In the genomic region with DNA sequence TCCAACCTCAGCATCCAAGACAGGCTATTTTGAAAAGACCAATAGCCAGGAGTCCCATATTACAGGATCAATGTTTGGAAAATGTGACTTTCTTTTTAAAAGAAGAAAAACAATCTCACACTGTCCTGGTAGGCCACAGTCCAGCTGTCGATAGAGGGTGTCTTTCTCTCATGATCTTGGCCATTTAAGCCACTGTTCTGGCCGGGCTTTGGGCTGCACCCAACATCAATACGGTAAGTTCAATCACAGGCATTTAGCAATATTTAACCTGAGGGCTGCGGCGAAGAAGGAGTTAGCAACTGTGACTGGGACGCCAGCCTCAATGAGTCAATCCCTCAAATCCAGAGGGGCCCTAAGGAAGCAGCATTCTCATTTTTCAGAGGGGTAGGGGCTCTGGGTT, we compare ENCODE assay signal across 34 cellular contexts.
"Had no signal": no experiment of that assay in that cellular context is flagged by ENCODE, and none has a peak within 500 bp of the region (broad histone marks: within the 10 kb centered on the region; RNA-seq: fewer than 3 reads in every experiment).

No MANE protein-coding gene starts in this region.

- H3K4me1 ChIP-seq: adrenal gland, body of pancreas, breast epithelium had no signal

- H3K9me3 ChIP-seq: adrenal gland, body of pancreas, breast epithelium had no signal

- FAIRE-seq: astrocyte, TTC549 had no signal

- H3K4me3 ChIP-seq: adrenal gland, body of pancreas, breast epithelium had no signal

- H3K36me3 ChIP-seq: adrenal gland, brain microvascular endothelial cell, breast epithelium had no signal

- H3K27me3 ChIP-seq: adrenal gland, body of pancreas, brain microvascular endothelial cell, breast epithelium had no signal

- DNase-seq: activated B cell treated with CpG ODN at 0.5 μM for 24 hours; activated CD4-positive, alpha-beta memory T cell treated with anti-CD3 and anti-CD28 coated beads for 36 hours; activated CD4-positive, alpha-beta T cell treated with anti-CD3 and anti-CD28 coated beads for 4 hours; activated CD4-positive, alpha-beta T cell treated with anti-CD3 and anti-CD28 coated beads, Interleukin-2, amount 10 ng/mL, durations not matched to agents 24 days and 14 days; activated CD4-positive, alpha-beta T cell treated with anti-CD3 and anti-CD28 coated beads, Interleukin-2, amount 50 U/mL, for 1 hour; activated CD4-positive, alpha-beta T cell treated with anti-CD3 and anti-CD28 coated beads, Interleukin-2, amount 50 U/mL, for 4 hours; activated CD4-positive, CD25-positive, alpha-beta regulatory T cell treated with anti-CD3 and anti-CD28 coated beads, Interleukin-2, amount 50 U/mL, for 72 hours; activated CD8-positive, alpha-beta memory T cell treated with anti-CD3 and anti-CD28 coated beads, Interleukin-2, amount 50 U/mL, for 4 hours; activated CD8-positive, alpha-beta T cell treated with anti-CD3 and anti-CD28 coated beads for 36 hours; activated effector memory CD4-positive, alpha-beta T cell treated with anti-CD3 and anti-CD28 coated beads, Interleukin-2, amount 50 U/mL, for 16 hours; activated gamma-delta T cell treated with Interleukin-2 at 50 U/mL for 16 hours; activated naive CD4-positive, alpha-beta T cell; activated naive CD4-positive, alpha-beta T cell treated with anti-CD3 and anti-CD28 coated beads for 36 hours; activated naive CD4-positive, alpha-beta T cell treated with anti-CD3 and anti-CD28 coated beads, Interleukin-2, amount 50 U/mL, for 16 hours; activated naive CD8-positive, alpha-beta T cell treated with anti-CD3 and anti-CD28 coated beads for 36 hours; activated T-cell treated with anti-CD3 and anti-CD28 coated beads for 4 hours; activated T-cell treated with anti-CD3 and anti-CD28 coated beads, Interleukin-2, amount 50 U/mL, for 1 hour; activated T-cell treated with anti-CD3 and anti-CD28 coated beads, Interleukin-2, amount 50 U/mL, for 4 hours; activated T-cell treated with anti-CD3 and anti-CD28 coated beads, Interleukin-2, amount 50 U/mL, for 72 hours; adrenal gland; amniotic stem cell; aorta; body of pancreas; brain microvascular endothelial cell; central memory CD4-positive, alpha-beta T cell; T-helper 1 cell; T-helper 2 cell; T-helper 9 cell had no signal

- H3K27ac ChIP-seq: adrenal gland, body of pancreas, brain microvascular endothelial cell, breast epithelium, VCaP had no signal

- ATAC-seq: activated CD8-positive, alpha-beta T cell treated with anti-CD3 and anti-CD28 coated beads for 36 hours; activated naive CD4-positive, alpha-beta T cell treated with anti-CD3 and anti-CD28 coated beads, Interleukin-2, amount 50 U/mL, for 72 hours; activated T-cell treated with anti-CD3 and anti-CD28 coated beads, Interleukin-2, amount 50 U/mL, for 4 hours; activated T-cell treated with anti-CD3 and anti-CD28 coated beads, Interleukin-2, amount 50 U/mL, for 72 hours; activated T-helper 17 cell treated with anti-CD3 and anti-CD28 coated beads, Interleukin-2, amount 50 U/mL, for 72 hours; body of pancreas had no signal
